Comparison of ENCODE assay signal across 30 cellular contexts in genomic region chr1:119542492-119542946, GRCh38. TPM values are rescaled to one million over a fixed set of nuclear protein-coding genes. Genes with fewer than 3 reads are reported as not detected.
A peak's percentile ranks its signal among the peaks of the same experiment; 100 is the strongest.
DNase-seq lines count a peak whose midpoint lies in the region; ATAC-seq, FAIRE-seq and TF ChIP-seq lines count a peak whose summit lies in the region.
"Had no signal": no experiment of that assay in that cellular context is flagged by ENCODE, and none has a peak within 500 bp of the region (broad histone marks: within the 10 kb centered on the region; RNA-seq: fewer than 3 reads in every experiment).

No MANE protein-coding gene starts in this region.

- H3K27me3 ChIP-seq in MG63 (peaks cover 3% of the 10 kb centered on the region; the same call in 1 of the 2 replicates), right lobe of liver (no peaks in the 10 kb centered on the region)
- H3K27me3 ChIP-seq: esophagus squamous epithelium, uterus had no signal

- peaks cover 5% of the 10 kb centered on the region; the same call in 1 of the 3 replicates for H3K4me1 ChIP-seq in A549
- H3K4me1 ChIP-seq in right lobe of liver = peaks cover 0 to 57% (median 23%) of the 10 kb centered on the region in 4 donors
- H3K4me1 ChIP-seq: esophagus squamous epithelium, HAP-1, uterus had no signal

- H3K27ac ChIP-seq in A549 = no peak overlapping the region; a peak in 1 of 6 replicates
- peak overlapping the region; percentile 44 to 88 (median 83) for H3K27ac ChIP-seq in right lobe of liver
- H3K27ac ChIP-seq: esophagus squamous epithelium, skin epidermis, uterus had no signal

- TF ChIP-seq RAD21 in A549 (conservative IDR thresholded peaks at IDR 0.05 in 1 of 2, IDR thresholded peaks at IDR 0.05 in 1 of 2) = no peak

- POLR2A ChIA-PET in A549 (lab: Yijun Ruan, JAX) = no interaction called here

- no peak for TF ChIP-seq POLR2A in A549 (IDR thresholded peaks at IDR 0.05; ENCODE audit: low read length)
- TF ChIP-seq POLR2A in right lobe of liver (IDR thresholded peaks at IDR 0.05) = no peak

- no peak overlapping the region for H3K4me3 Mint-ChIP-seq in natural killer cell treated with Interleukin-12 subunit alpha and Interleukin-12 subunit beta and Interleukin-15 and Interleukin-18, amount 100 ng/mL, for 72 hours
- H3K4me3 Mint-ChIP-seq: activated T-helper 1 cell treated with anti-CD3 and anti-CD28 coated beads, Interleukin-12 subunit alpha, Interleukin-12 subunit beta, Interleukin-2, Interleukin-4 antibody, amounts not matched to agents 30 ng/mL and 10 ng/mL and 1 ng/mL, durations not matched to agents 14 hours and 24 hours and 36 hours had no signal

- CTCF ChIA-PET in A549 (lab: Yijun Ruan, JAX) = no interaction called here

- H3K4me1 Mint-ChIP-seq in natural killer cell treated with Interleukin-12 subunit alpha and Interleukin-12 subunit beta and Interleukin-15 and Interleukin-18, amount 100 ng/mL, for 72 hours (ENCODE audit: low read depth in 2 of 2) = no peaks in the 10 kb centered on the region

- TF ChIP-seq CTCF in A549 (IDR thresholded peaks at IDR 0.05) = no peak
- TF ChIP-seq CTCF in choroid plexus epithelial cell (conservative IDR thresholded peaks at IDR 0.05; ENCODE audit: low read depth, low read length) = no peak
- TF ChIP-seq CTCF in right lobe of liver (IDR thresholded peaks at IDR 0.05) = no peak

- H3K36me3 ChIP-seq in MG63 (no peaks in the 10 kb centered on the region), right lobe of liver (no peaks in the 10 kb centered on the region)
- H3K36me3 ChIP-seq: esophagus squamous epithelium, HAP-1, uterus had no signal

- H3K36me3 Mint-ChIP-seq in natural killer cell treated with Interleukin-12 subunit alpha and Interleukin-12 subunit beta and Interleukin-15 and Interleukin-18, amount 100 ng/mL, for 72 hours = no peaks in the 10 kb centered on the region
- H3K36me3 Mint-ChIP-seq: activated naive CD4-positive, alpha-beta T cell treated with anti-CD3 and anti-CD28 coated beads, Interleukin-2, amount 50 U/mL, for 72 hours had no signal

- peak in 1 of 2 experiments; percentile 37 for DNase-seq in A549 (ENCODE audit: low read depth in 1 of 2, low spot score in 1 of 2)
- peak; percentile 23 for DNase-seq in MG63
- DNase-seq in choroid plexus epithelial cell (ENCODE audit: low read depth) = peak; percentile 5
- DNase-seq in right lobe of liver = peak in 1 of 3 donors; percentile 60
- DNase-seq in natural killer cell treated with Interleukin-12 subunit alpha and Interleukin-12 subunit beta and Interleukin-15 and Interleukin-18, amount 100 ng/mL, for 72 hours (ENCODE audit: low spot score) = no peak
- DNase-seq: ACHN; activated CD4-positive, alpha-beta T cell treated with anti-CD3 and anti-CD28 coated beads for 1 hour; effector memory CD4-positive, alpha-beta T cell; esophagus squamous epithelium; GDM1; left colon; mucosa of descending colon; MV-4-11; NCI-H1694 treated with DMSO at 0.1 percent for 48 hours; NCI-H774; SIG-M5; stimulated activated CD4-positive, alpha-beta T cell treated with anti-CD3 and anti-CD28 coated beads, Interleukin-1b, Interleukin-23, amount 100 ng/mL, for 48 hours; uterus had no signal

- WGBS in A549 (ENCODE audit: missing lambda C conversion rate) = 3% methylated on average over 2 of the region's 2 CpGs
- WGBS in right lobe of liver (ENCODE audit: insufficient coverage, low coverage, low lambda C conversion rate, missing lambda C conversion rate) = 8% methylated on average over 2 of the region's 2 CpGs

- no peak overlapping the region for H3K27ac Mint-ChIP-seq in natural killer cell treated with Interleukin-12 subunit alpha and Interleukin-12 subunit beta and Interleukin-15 and Interleukin-18, amount 100 ng/mL, for 72 hours
- H3K27ac Mint-ChIP-seq: activated naive CD4-positive, alpha-beta T cell treated with anti-CD3 and anti-CD28 coated beads, Interleukin-2, amount 50 U/mL, for 72 hours; activated T-helper 1 cell treated with anti-CD3 and anti-CD28 coated beads, Interleukin-12 subunit alpha, Interleukin-12 subunit beta, Interleukin-2, Interleukin-4 antibody, amounts not matched to agents 30 ng/mL and 10 ng/mL and 1 ng/mL, durations not matched to agents 14 hours and 24 hours and 36 hours; progenitor cell of endocrine pancreas had no signal

- no peak for FAIRE-seq in A549 (lab: Jason Lieb, UNC)
- FAIRE-seq: colon, GM18507, K562 had no signal

- no peak overlapping the region for H3K4me3 ChIP-seq in A549
- H3K4me3 ChIP-seq in MG63 = no peak overlapping the region
- H3K4me3 ChIP-seq in choroid plexus epithelial cell (ENCODE audit: low read depth, low read length) = no peak overlapping the region
- peak overlapping the region in 1 of 3 donors; percentile 13 for H3K4me3 ChIP-seq in right lobe of liver
- H3K4me3 ChIP-seq: esophagus squamous epithelium, HAP-1, K562, mucosa of descending colon, skin epidermis, uterus had no signal

- peaks cover 13 to 16% of the 10 kb centered on the region in 2 donors for H3K27me3 Mint-ChIP-seq in natural killer cell treated with Interleukin-12 subunit alpha and Interleukin-12 subunit beta and Interleukin-15 and Interleukin-18, amount 100 ng/mL, for 72 hours

- no peak for TF ChIP-seq EP300 in A549 (IDR thresholded peaks at IDR 0.05)

- ATAC-seq in A549 = no peak; a peak in 1 of 6 replicates
- peak; percentile 67 to 83 (median 72) for ATAC-seq in right lobe of liver
- no peak for ATAC-seq in GM18520 (IDR thresholded peaks at IDR 0.05; ENCODE audit: unreplicated experiment)
- no peak for ATAC-seq in natural killer cell treated with Interleukin-12 subunit alpha and Interleukin-12 subunit beta and Interleukin-15 and Interleukin-18, amount 100 ng/mL, for 72 hours
- no peak for ATAC-seq in GM18519 (IDR thresholded peaks at IDR 0.05; ENCODE audit: low FRiP score, unreplicated experiment)
- ATAC-seq in HG02759 (IDR thresholded peaks at IDR 0.05; ENCODE audit: unreplicated experiment) = no peak
- ATAC-seq: activated naive CD4-positive, alpha-beta T cell treated with anti-CD3 and anti-CD28 coated beads, Interleukin-2, amount 50 U/mL, for 72 hours; K562; left colon; mucosa of descending colon had no signal

- H3K4me2 ChIP-seq in A549 = peak overlapping the region; percentile 16; the same call in 1 of the 3 replicates

- intact Hi-C loops in right lobe of liver (cut with DNase I) = no loop called here

- peaks cover 4% of the 10 kb centered on the region for H3K9me3 Mint-ChIP-seq in natural killer cell treated with Interleukin-12 subunit alpha and Interleukin-12 subunit beta and Interleukin-15 and Interleukin-18, amount 100 ng/mL, for 72 hours
- H3K9me3 Mint-ChIP-seq: activated T-helper 1 cell treated with anti-CD3 and anti-CD28 coated beads, Interleukin-12 subunit alpha, Interleukin-12 subunit beta, Interleukin-2, Interleukin-4 antibody, amounts not matched to agents 30 ng/mL and 10 ng/mL and 1 ng/mL, durations not matched to agents 14 hours and 24 hours and 36 hours had no signal

- H3K9me3 ChIP-seq in A549 (no peaks in the 10 kb centered on the region), MG63 (no peaks in the 10 kb centered on the region), right lobe of liver (no peaks in the 10 kb centered on the region)
- H3K9me3 ChIP-seq: esophagus squamous epithelium, HAP-1, mucosa of descending colon, uterus had no signal

TF ChIP-seq in A549, 52 proteins besides CTCF, POLR2A, EP300 and RAD21:
- no peak for TF ChIP-seq ZC3H11A (IDR thresholded peaks at IDR 0.05)
- TF ChIP-seq CHD4 (IDR thresholded peaks at IDR 0.05; ENCODE audit: borderline replicate concordance) = no peak
- TF ChIP-seq EHMT2 (IDR thresholded peaks at IDR 0.05; ENCODE audit: low read depth) = no peak
- no peak for TF ChIP-seq HOXB13 (CRISPR knock-in tag; IDR thresholded peaks at IDR 0.05; ENCODE audit: low read depth)
- TF ChIP-seq MAX (IDR thresholded peaks at IDR 0.05) = no peak
- no peak for TF ChIP-seq NFE2L2 (conservative IDR thresholded peaks at IDR 0.05; ENCODE audit: low read length)
- no peak for TF ChIP-seq HOXB5 (CRISPR knock-in tag; IDR thresholded peaks at IDR 0.05)
- TF ChIP-seq HDAC2 (IDR thresholded peaks at IDR 0.05) = no peak
- TF ChIP-seq FOXS1 (CRISPR knock-in tag; IDR thresholded peaks at IDR 0.05) = no peak
- no peak for TF ChIP-seq CBX8 (IDR thresholded peaks at IDR 0.05)
- TF ChIP-seq SMC3 (IDR thresholded peaks at IDR 0.05) = no peak
- TF ChIP-seq BCL3 (IDR thresholded peaks at IDR 0.05) = no peak
- TF ChIP-seq RARB (CRISPR knock-in tag; IDR thresholded peaks at IDR 0.05) = no peak
TF ChIP-seq in A549: peak in this region for 0.

RNA-seq across cellular contexts. Expression of gene HSD3B1, which starts 35.5 kb away (rescaled TPM):
- polyA plus RNA-seq in A549 (2011; rRNA removed) (not detected in 2 replicates), A549 (2017; fragmentation: RNase III; extraction: RNeasy Plus Mini Kit Qiagen cat#74134 plus additional on column Dnase treatment) (not detected in 3 replicates)
- polyA plus RNA-seq in A549 (2012; cell fraction: cytosol; rRNA removed) = not detected in 2 replicates
- not detected in 2 replicates for polyA plus RNA-seq in A549 (2012; cell fraction: nucleus; rRNA removed)
- polyA minus RNA-seq in A549 (2011; rRNA and poly(A)+ RNA removed) = not detected in 2 replicates
- total RNA-seq in MG63 (2014; rRNA removed; shearing (Covaris generic); ENCODE audit: low replicate concordance) = not detected in 2 replicates
- total RNA-seq in right lobe of liver = 1 to 10 TPM in 1 of 6 experiments, under 1 TPM in 2, not detected in 3; 0.39 to 1.3 (median 0.74) TPM
- total RNA-seq in natural killer cell treated with Interleukin-12 subunit alpha and Interleukin-12 subunit beta and Interleukin-15 and Interleukin-18, amount 100 ng/mL, for 72 hours = not detected
- total RNA-seq: activated naive CD4-positive, alpha-beta T cell treated with anti-CD3 and anti-CD28 coated beads, Interleukin-2, amount 50 U/mL, for 72 hours; activated T-helper 1 cell treated with anti-CD3 and anti-CD28 coated beads, Interleukin-12 subunit alpha, Interleukin-12 subunit beta, Interleukin-2, Interleukin-4 antibody, amounts not matched to agents 30 ng/mL and 10 ng/mL and 1 ng/mL, durations not matched to agents 14 hours and 24 hours and 36 hours; esophagus squamous epithelium; K562; progenitor cell of endocrine pancreas; uterus had no signal
- polyA plus RNA-seq: K562, neural cell had no signal

Comparison
In these comparisons a context has a peak if more than half of its experiments do, and no peak if none do; other contexts are left out.
1. ATAC-seq: peak in right lobe of liver (4 of 4); none in A549 (0 of 2), GM18520 (single experiment), natural killer cell treated with Interleukin-12 subunit alpha and Interleukin-12 subunit beta and Interleukin-15 and Interleukin-18, amount 100 ng/mL, for 72 hours (0 of 2), GM18519 (single experiment) and HG02759 (single experiment).
2. H3K27ac ChIP-seq: peak in right lobe of liver (3 of 3); none in A549 (0 of 2).